19 cellular contexts compared by ENCODE assay signal in genomic region chr3:111981457-111981763, GRCh38. TPM values are rescaled to one million over a fixed set of nuclear protein-coding genes. Genes with fewer than 3 reads are reported as not detected.
A peak's percentile ranks its signal among the peaks of the same experiment; 100 is the strongest.
DNase-seq lines count a peak whose midpoint lies in the region; ATAC-seq, FAIRE-seq and TF ChIP-seq lines count a peak whose summit lies in the region.
"Had no signal": no experiment of that assay in that cellular context is flagged by ENCODE, and none has a peak within 500 bp of the region (broad histone marks: within the 10 kb centered on the region; RNA-seq: fewer than 3 reads in every experiment).

No MANE protein-coding gene starts in this region.

- peaks cover 26% of the 10 kb centered on the region for H3K4me1 ChIP-seq in A549
- peaks cover 31% of the 10 kb centered on the region for H3K4me1 ChIP-seq in CD8-positive, alpha-beta T cell (ENCODE audit: insufficient read depth, low read length)
- H3K4me1 ChIP-seq in right lobe of liver = peaks cover 0 to 36% (median 4%) of the 10 kb centered on the region in 4 donors
- peaks cover 9% of the 10 kb centered on the region for H3K4me1 ChIP-seq in colonic mucosa
- H3K4me1 ChIP-seq: BE2C had no signal

- H3K9me3 Mint-ChIP-seq in CD8-positive, alpha-beta T cell = no peaks in the 10 kb centered on the region
- H3K9me3 Mint-ChIP-seq in activated CD8-positive, alpha-beta T cell treated with anti-CD3 and anti-CD28 coated beads for 36 hours = no peaks in the 10 kb centered on the region
- H3K9me3 Mint-ChIP-seq: immature natural killer cell; T-helper 1 cell treated with Interleukin-12 subunit alpha and Interleukin-12 subunit beta and Interleukin-4 antibody, amounts not matched to agents 30 μg/mL and 1 μg/mL, for 36 hours had no signal

- H3K27me3 Mint-ChIP-seq in CD8-positive, alpha-beta T cell (ENCODE audit: low read depth) = no peaks in the 10 kb centered on the region
- H3K27me3 Mint-ChIP-seq in activated CD8-positive, alpha-beta T cell treated with anti-CD3 and anti-CD28 coated beads for 36 hours = no peaks in the 10 kb centered on the region

- no peak for TF ChIP-seq EP300 in A549 (IDR thresholded peaks at IDR 0.05)

- H3K27me3 ChIP-seq in CD8-positive, alpha-beta T cell (ENCODE audit: insufficient read depth, low read length) = no peaks in the 10 kb centered on the region
- H3K27me3 ChIP-seq in right lobe of liver = no peaks in the 10 kb centered on the region
- no peaks in the 10 kb centered on the region for H3K27me3 ChIP-seq in colonic mucosa
- H3K27me3 ChIP-seq: BE2C, suprapubic skin had no signal

- CTCF ChIA-PET in A549 (lab: Yijun Ruan, JAX) = interaction anchor here (1.2 to 6.8 kb wide), 7 partner anchors 15 to 264 kb away, joined by 3 to 45 read pairs (median 5); no protein-coding TSS in a partner anchor
- CTCF ChIA-PET in CD8-positive, alpha-beta T cell (lab: Charles Lee) = interaction anchor here (1.2 kb wide), 1 partner anchor 266 kb away, joined by 4 read pairs; no protein-coding TSS in a partner anchor
- CTCF ChIA-PET in activated CD8-positive, alpha-beta T cell treated with anti-CD3 and anti-CD28 coated beads for 36 hours (lab: Charles Lee) = interaction anchor here (0.9 to 7.3 kb wide), 7 partner anchors 8 to 264 kb away, joined by 3 to 73 read pairs (median 4); no protein-coding TSS in a partner anchor

- DNase-seq in A549 (ENCODE audit: low read depth in 1 of 2, low spot score in 1 of 2) (no peak), right lobe of liver (no peak), NCI-H510A treated with DMSO at 0.1 percent for 48 hours (lab: John Stamatoyannopoulos, UW) (no peak), colonic mucosa (no peak)
- no peak for DNase-seq in CD8-positive, alpha-beta T cell
- DNase-seq in activated CD8-positive, alpha-beta T cell treated with anti-CD3 and anti-CD28 coated beads for 36 hours = no peak
- DNase-seq: activated naive CD4-positive, alpha-beta T cell; BE2C; immature natural killer cell; midbrain; NCI-H187 treated with DMSO at 0.1 percent for 48 hours; NCI-H526 had no signal

- POLR2A ChIA-PET in A549 (lab: Yijun Ruan, JAX) = no interaction called here
- POLR2A ChIA-PET in CD8-positive, alpha-beta T cell (lab: Charles Lee) = interaction anchor here (0.7 kb wide), 1 partner anchor 21 kb away, joined by 3 read pairs; no protein-coding TSS in a partner anchor
- POLR2A ChIA-PET in activated CD8-positive, alpha-beta T cell treated with anti-CD3 and anti-CD28 coated beads for 36 hours (lab: Charles Lee) = no interaction called here

- H3K36me3 Mint-ChIP-seq in CD8-positive, alpha-beta T cell = peaks cover 35% of the 10 kb centered on the region
- H3K36me3 Mint-ChIP-seq in activated CD8-positive, alpha-beta T cell treated with anti-CD3 and anti-CD28 coated beads for 36 hours (ENCODE audit: low read depth) = peaks cover 39% of the 10 kb centered on the region

- H3K27ac Mint-ChIP-seq in CD8-positive, alpha-beta T cell = no peak overlapping the region
- peak overlapping the region; percentile 30 for H3K27ac Mint-ChIP-seq in activated CD8-positive, alpha-beta T cell treated with anti-CD3 and anti-CD28 coated beads for 36 hours
- H3K27ac Mint-ChIP-seq: T-helper 1 cell treated with Interleukin-12 subunit alpha and Interleukin-12 subunit beta and Interleukin-4 antibody, amounts not matched to agents 30 μg/mL and 1 μg/mL, for 36 hours had no signal

- H3K4me3 ChIP-seq in A549 = no peak overlapping the region
- H3K4me3 ChIP-seq in CD8-positive, alpha-beta T cell (ENCODE audit: low read depth, low read length) = no peak overlapping the region
- H3K4me3 ChIP-seq in right lobe of liver = no peak overlapping the region
- H3K4me3 ChIP-seq in colonic mucosa = no peak overlapping the region
- H3K4me3 ChIP-seq: suprapubic skin had no signal

- TF ChIP-seq POLR2A in A549 (IDR thresholded peaks at IDR 0.05; ENCODE audit: low read length) (no peak), right lobe of liver (IDR thresholded peaks at IDR 0.05) (no peak)

- H3K27ac ChIP-seq in A549 = no peak overlapping the region
- no peak overlapping the region for H3K27ac ChIP-seq in CD8-positive, alpha-beta T cell (ENCODE audit: low read depth, low read length)
- H3K27ac ChIP-seq in right lobe of liver = peak overlapping the region in 2 of 3 donors; percentile 5 to 34
- H3K27ac ChIP-seq in colonic mucosa = no peak overlapping the region
- H3K27ac ChIP-seq: suprapubic skin had no signal

- TF ChIP-seq RAD21 in A549 (conservative IDR thresholded peaks at IDR 0.05 in 1 of 2, IDR thresholded peaks at IDR 0.05 in 1 of 2) = no peak

- H3K4me1 Mint-ChIP-seq in CD8-positive, alpha-beta T cell (ENCODE audit: low read depth) = peaks cover 68% of the 10 kb centered on the region
- H3K4me1 Mint-ChIP-seq in activated CD8-positive, alpha-beta T cell treated with anti-CD3 and anti-CD28 coated beads for 36 hours (ENCODE audit: low read depth) = peaks cover 60% of the 10 kb centered on the region

- H3K36me3 ChIP-seq in CD8-positive, alpha-beta T cell (ENCODE audit: insufficient read depth, low read length) = no peaks in the 10 kb centered on the region
- H3K36me3 ChIP-seq in right lobe of liver (no peaks in the 10 kb centered on the region), colonic mucosa (no peaks in the 10 kb centered on the region)
- H3K36me3 ChIP-seq: BE2C had no signal

- ATAC-seq in A549 (no peak), right lobe of liver (peak in 1 of 4 donors; percentile 13), HG03280 (IDR thresholded peaks at IDR 0.05; ENCODE audit: unreplicated experiment) (no peak), HG03520 (IDR thresholded peaks at IDR 0.05; ENCODE audit: unreplicated experiment) (no peak)
- no peak for ATAC-seq in CD8-positive, alpha-beta T cell
- ATAC-seq in activated CD8-positive, alpha-beta T cell treated with anti-CD3 and anti-CD28 coated beads for 36 hours = no peak

- 42% methylated on average over 3 of the region's 3 CpGs for WGBS in A549 (ENCODE audit: missing lambda C conversion rate)
- WGBS in right lobe of liver (ENCODE audit: insufficient coverage, low coverage, low lambda C conversion rate, missing lambda C conversion rate) = 26% methylated on average over 3 of the region's 3 CpGs

- H3K4me3 Mint-ChIP-seq in CD8-positive, alpha-beta T cell = peak overlapping the region; percentile 26
- peak overlapping the region; percentile 92 for H3K4me3 Mint-ChIP-seq in activated CD8-positive, alpha-beta T cell treated with anti-CD3 and anti-CD28 coated beads for 36 hours

- H3K9ac ChIP-seq in colonic mucosa (ENCODE audit: low read depth in 2 of 2, low read length in 2 of 2) = no peak overlapping the region

- intact Hi-C loops in CD8-positive, alpha-beta T cell (cut with DNase I, micrococcal nuclease) = no loop called here
- intact Hi-C loops in activated CD8-positive, alpha-beta T cell treated with anti-CD3 and anti-CD28 coated beads for 36 hours (cut with micrococcal nuclease) = no loop called here
- intact Hi-C loops in right lobe of liver (cut with DNase I) = no loop called here
- intact Hi-C loops in colonic mucosa (cut with DNase I) = no loop called here

- TF ChIP-seq CTCF in A549 (IDR thresholded peaks at IDR 0.05) (no peak), right lobe of liver (IDR thresholded peaks at IDR 0.05) (no peak), colonic mucosa (IDR thresholded peaks at IDR 0.05) (no peak)
- TF ChIP-seq CTCF in CD8-positive, alpha-beta T cell (IDR thresholded peaks at IDR 0.05) = no peak
- TF ChIP-seq CTCF in activated CD8-positive, alpha-beta T cell treated with anti-CD3 and anti-CD28 coated beads for 36 hours (IDR thresholded peaks at IDR 0.05) = no peak

- H3K4me2 ChIP-seq in A549 = peak overlapping the region; percentile 79

- H3K9me3 ChIP-seq in A549 (no peaks in the 10 kb centered on the region), right lobe of liver (no peaks in the 10 kb centered on the region), colonic mucosa (no peaks in the 10 kb centered on the region)
- H3K9me3 ChIP-seq in CD8-positive, alpha-beta T cell (ENCODE audit: low read length) = no peaks in the 10 kb centered on the region
- H3K9me3 ChIP-seq: BE2C, suprapubic skin had no signal

- FAIRE-seq in A549 (lab: Jason Lieb, UNC) = no peak
- FAIRE-seq: endometrium had no signal

TF ChIP-seq in A549, 52 proteins besides CTCF, POLR2A, EP300 and RAD21 (continues in another document):
- TF ChIP-seq RCOR1 (IDR thresholded peaks at IDR 0.05; ENCODE audit: low read depth, low read length) (no peak), GATA3 (IDR thresholded peaks at IDR 0.05; ENCODE audit: borderline replicate concordance) (no peak), RFX5 (IDR thresholded peaks at IDR 0.05) (no peak), EHMT2 (IDR thresholded peaks at IDR 0.05; ENCODE audit: low read depth) (no peak), TP53 (CRISPR knock-in tag; IDR thresholded peaks at IDR 0.05) (no peak)

RNA-seq across cellular contexts. Expression of gene ABHD10, which starts 2.6 kb away (rescaled TPM):
- polyA plus RNA-seq in A549 (2011; rRNA removed) (39.7 and 42.1 TPM in 2 replicates), A549 (2017; fragmentation: RNase III; extraction: RNeasy Plus Mini Kit Qiagen cat#74134 plus additional on column Dnase treatment) (31.8 to 34.0 TPM (median 33.2 TPM) in 3 replicates)
- 14.8 and 16.3 TPM in 2 replicates for polyA plus RNA-seq in A549 (2012; cell fraction: cytosol; rRNA removed)
- polyA plus RNA-seq in A549 (2012; cell fraction: nucleus; rRNA removed) = 7.3 and 7.6 TPM in 2 replicates
- polyA minus RNA-seq in A549 (2011; rRNA and poly(A)+ RNA removed) = 17.5 and 21.1 TPM in 2 replicates
- total RNA-seq in CD8-positive, alpha-beta T cell = 10 to 100 TPM; 19.8 to 26.0 TPM
- total RNA-seq in activated CD8-positive, alpha-beta T cell treated with anti-CD3 and anti-CD28 coated beads for 36 hours = 10 to 100 TPM; 59.4 to 66.5 TPM
- total RNA-seq in right lobe of liver (10 to 100 TPM; 16.7 to 25.2 (median 20.8) TPM), colonic mucosa (10 to 100 TPM; 27.8 to 31.7 TPM)

RNA-seq across cellular contexts. Expression of gene TAGLN3, which starts 17.3 kb away (rescaled TPM):
- polyA plus RNA-seq in A549 (2011; rRNA removed) (not detected in 2 replicates), A549 (2017; fragmentation: RNase III; extraction: RNeasy Plus Mini Kit Qiagen cat#74134 plus additional on column Dnase treatment) (not detected in 3 replicates)
- polyA plus RNA-seq in A549 (2012; cell fraction: cytosol; rRNA removed) = 0.08 TPM in 1 of 2 replicates, not detected in the other
- 0.10 TPM in 1 of 2 replicates, not detected in the other for polyA plus RNA-seq in A549 (2012; cell fraction: nucleus; rRNA removed)
- not detected in 2 replicates for polyA minus RNA-seq in A549 (2011; rRNA and poly(A)+ RNA removed)
- total RNA-seq in CD8-positive, alpha-beta T cell = not detected
- total RNA-seq in activated CD8-positive, alpha-beta T cell treated with anti-CD3 and anti-CD28 coated beads for 36 hours = 1 to 10 TPM in 1 of 2 experiments, under 1 TPM in 1; 0.89 to 1.2 TPM
- total RNA-seq in right lobe of liver (not detected), colonic mucosa (1 to 10 TPM in 1 of 2 donors, not detected in 1; 1.8 TPM)
- total RNA-seq: LHCN-M2 had no signal
- polyA plus RNA-seq: immature natural killer cell had no signal

RNA-seq across cellular contexts. Expression of gene TMPRSS7, which starts 53.1 kb away (rescaled TPM):
- polyA plus RNA-seq in A549 (2011; rRNA removed) = 0.04 TPM in 2 replicates
- polyA plus RNA-seq in A549 (2012; cell fraction: cytosol; rRNA removed) = 0.03 and 0.06 TPM in 2 replicates
- polyA plus RNA-seq in A549 (2012; cell fraction: nucleus; rRNA removed) = 0.04 TPM in 1 of 2 replicates, not detected in the other
- 0.05 to 0.09 TPM (median 0.05 TPM) in 3 replicates for polyA plus RNA-seq in A549 (2017; fragmentation: RNase III; extraction: RNeasy Plus Mini Kit Qiagen cat#74134 plus additional on column Dnase treatment)
- 0.10 TPM in 1 of 2 replicates, not detected in the other for polyA minus RNA-seq in A549 (2011; rRNA and poly(A)+ RNA removed)
- total RNA-seq in CD8-positive, alpha-beta T cell = not detected
- not detected for total RNA-seq in activated CD8-positive, alpha-beta T cell treated with anti-CD3 and anti-CD28 coated beads for 36 hours
- not detected for total RNA-seq in right lobe of liver
- total RNA-seq in colonic mucosa = not detected
- total RNA-seq: LHCN-M2, RPMI7951 had no signal
- polyA plus RNA-seq: immature natural killer cell had no signal

Comparison
In these comparisons a context has a peak if more than half of its experiments do, and no peak if none do; other contexts are left out.
1. H3K27ac ChIP-seq: peak in right lobe of liver (2 of 3); none in A549 (0 of 2), CD8-positive, alpha-beta T cell (single experiment) and colonic mucosa (single experiment).